In the genomic region with DNA sequence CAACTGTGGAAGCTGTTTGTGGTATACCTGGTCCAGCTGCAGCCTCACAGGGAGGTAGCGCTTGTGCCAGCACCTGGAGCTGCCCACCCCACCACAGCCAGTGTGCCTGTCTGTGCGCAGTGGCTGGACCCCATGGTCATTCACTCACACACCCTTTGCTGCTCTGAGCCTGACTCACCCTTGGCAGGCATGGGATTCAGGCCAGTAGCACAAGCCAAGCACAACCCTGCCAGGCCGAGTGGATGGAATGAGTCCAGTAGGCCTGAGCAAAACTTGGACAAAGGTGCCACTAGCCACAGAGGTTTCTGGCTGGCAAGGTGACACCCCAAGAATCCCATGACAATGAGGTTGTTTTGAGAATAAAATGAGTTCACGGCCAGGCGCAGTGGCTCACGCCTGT, we compare ENCODE assay signal across 12 cellular contexts.
"Had no signal": no experiment of that assay in that cellular context is flagged by ENCODE, and none has a peak within 500 bp of the region (broad histone marks: within the 10 kb centered on the region; RNA-seq: fewer than 3 reads in every experiment).

No MANE protein-coding gene starts in this region.

- H3K4me1 ChIP-seq: pancreas had no signal

- H3K27ac ChIP-seq: pancreas, VCaP had no signal

- H3K27me3 ChIP-seq: pancreas had no signal

- ATAC-seq: activated CD8-positive, alpha-beta T cell treated with anti-CD3 and anti-CD28 coated beads, Interleukin-2, amount 10 ng/mL, durations not matched to agents 7 days and 5 days; left colon; pancreas; stimulated activated memory B cell treated with anti-CD40 and anti-IgM and Interleukin-4, amounts not matched to agents 10 μg/mL and 1 μg/mL and 100 μg/mL, for 72 hours had no signal

- FAIRE-seq: pancreas had no signal

- H3K36me3 ChIP-seq: pancreas had no signal

- H3K4me3 ChIP-seq: pancreas, smooth muscle cell had no signal

- H3K4me2 ChIP-seq: smooth muscle cell had no signal

- H3K9me3 ChIP-seq: pancreas had no signal

- DNase-seq: activated CD4-positive, alpha-beta T cell treated with anti-CD3 and anti-CD28 coated beads for 4 hours; activated CD8-positive, alpha-beta memory T cell treated with anti-CD3 and anti-CD28 coated beads, Interleukin-2, amount 50 U/mL, for 48 hours; activated CD8-positive, alpha-beta T cell treated with anti-CD3 and anti-CD28 coated beads, Interleukin-2, amount 10 ng/mL, durations not matched to agents 7 days and 5 days; activated naive CD4-positive, alpha-beta T cell; effector memory CD4-positive, alpha-beta T cell; left colon; mesendoderm; T-helper 1 cell had no signal
